ENCODE assay signal across 10 cellular contexts in genomic region chr22:45441158-45441557, GRCh38. TPM values are rescaled to one million over a fixed set of nuclear protein-coding genes. Genes with fewer than 3 reads are reported as not detected.
DNase-seq lines count a peak whose midpoint lies in the region; ATAC-seq and TF ChIP-seq lines count a peak whose summit lies in the region.
"Had no signal": no experiment of that assay in that cellular context is flagged by ENCODE, and none has a peak within 500 bp of the region (broad histone marks: within the 10 kb centered on the region; RNA-seq: fewer than 3 reads in every experiment).

No MANE protein-coding gene starts in this region.

- peaks cover 0 to 2% (median 0%) of the 10 kb centered on the region in 8 donors for H3K9me3 Mint-ChIP-seq in CD4-positive, alpha-beta memory T cell
- H3K9me3 Mint-ChIP-seq: IgD-negative memory B cell had no signal

- H3K4me3 ChIP-seq in CD4-positive, alpha-beta memory T cell (ENCODE audit: low read length in 2 of 2), result no peak overlapping the region
- H3K4me3 ChIP-seq in H7 (ENCODE audit: insufficient read depth, low read depth, low read length), result no peak overlapping the region
- H3K4me3 ChIP-seq in OCI-LY3 (ENCODE audit: low read length), result no peak overlapping the region
- no peak overlapping the region for H3K4me3 ChIP-seq in adipocyte (ENCODE audit: low read length)
- H3K4me3 ChIP-seq in right atrium auricular region, result no peak overlapping the region
- H3K4me3 ChIP-seq in gastrocnemius medialis, result no peak overlapping the region

- peak overlapping the region; percentile 11 for H3K4me2 ChIP-seq in OCI-LY3 (ENCODE audit: low read length)

- no peak overlapping the region for H3K9ac ChIP-seq in OCI-LY3 (ENCODE audit: low read length)
- no peak overlapping the region for H3K9ac ChIP-seq in adipocyte (ENCODE audit: low read length)

- H3K27ac Mint-ChIP-seq in CD4-positive, alpha-beta memory T cell, result peak overlapping the region; percentile 9 to 91 (median 79)
- H3K27ac Mint-ChIP-seq: IgD-negative memory B cell had no signal

- peaks cover 6 to 15% (median 11%) of the 10 kb centered on the region in 4 donors for H3K4me1 Mint-ChIP-seq in CD4-positive, alpha-beta memory T cell

- no peak for TF ChIP-seq POLR2A in gastrocnemius medialis (IDR thresholded peaks at IDR 0.05)

- intact Hi-C loops in CD4-positive, alpha-beta memory T cell (cut with micrococcal nuclease), result no loop called here
- intact Hi-C loops in gastrocnemius medialis (cut with DNase I; ENCODE audit: low total_unique reads), result loop anchor here (1.0 kb wide), 1 partner anchor 112 kb away; no protein-coding TSS in a partner anchor

- no peaks in the 10 kb centered on the region for H3K9me3 ChIP-seq in CD4-positive, alpha-beta memory T cell (ENCODE audit: control insufficient read depth in 1 of 2, low read length in 2 of 2)
- H3K9me3 ChIP-seq in OCI-LY3 (ENCODE audit: insufficient read depth, low read length) (no peaks in the 10 kb centered on the region), adipocyte (ENCODE audit: control insufficient read depth, low read length) (no peaks in the 10 kb centered on the region), right atrium auricular region (no peaks in the 10 kb centered on the region), gastrocnemius medialis (no peaks in the 10 kb centered on the region)
- H3K9me3 ChIP-seq: neutrophil had no signal

- CTCF ChIA-PET in CD4-positive, alpha-beta memory T cell (lab: Charles Lee; ENCODE audit: partially characterized antibody), result interaction anchor here (0.6 kb wide), 1 partner anchor 52 kb away, joined by 3 read pairs; no protein-coding TSS in a partner anchor

- TF ChIP-seq CTCF in OCI-LY3 (IDR thresholded peaks at IDR 0.05; ENCODE audit: low read depth, low read length), result peak; percentile 54
- peak; percentile 43 to 74 for TF ChIP-seq CTCF in right atrium auricular region (IDR thresholded peaks at IDR 0.05)
- TF ChIP-seq CTCF in gastrocnemius medialis (IDR thresholded peaks at IDR 0.05 in 4 of 5, conservative IDR thresholded peaks at IDR 0.05 in 1 of 5), result peak in 4 of 5 experiments; percentile 44 to 62 (median 56)

- H3K27me3 Mint-ChIP-seq in CD4-positive, alpha-beta memory T cell, result peaks cover 0 to 3% of the 10 kb centered on the region in 2 donors

- H2AFZ ChIP-seq in OCI-LY3 (ENCODE audit: low read depth, low read length), result no peak overlapping the region

- POLR2A ChIA-PET in CD4-positive, alpha-beta memory T cell (lab: Charles Lee; ENCODE audit: partially characterized antibody), result no interaction called here

- no peaks in the 10 kb centered on the region for H3K79me2 ChIP-seq in OCI-LY3 (ENCODE audit: low read length)

- no peaks in the 10 kb centered on the region for H3K27me3 ChIP-seq in CD4-positive, alpha-beta memory T cell (ENCODE audit: insufficient read depth, low read length)
- H3K27me3 ChIP-seq in H7 (ENCODE audit: control insufficient read depth, insufficient read depth, low read length) (no peaks in the 10 kb centered on the region), OCI-LY3 (ENCODE audit: low read depth, low read length) (peaks cover 22% of the 10 kb centered on the region; the same call in 1 of the 2 replicates), adipocyte (replicated peaks; ENCODE audit: control insufficient read depth, insufficient read depth, low read length) (no peaks in the 10 kb centered on the region), right atrium auricular region (no peaks in the 10 kb centered on the region), gastrocnemius medialis (no peaks in the 10 kb centered on the region)

- H3K4me3 Mint-ChIP-seq in CD4-positive, alpha-beta memory T cell, result peak overlapping the region; percentile 65 to 85 (median 80)

- no peak overlapping the region for H3K27ac ChIP-seq in CD4-positive, alpha-beta memory T cell (ENCODE audit: low read depth, low read length)
- H3K27ac ChIP-seq in OCI-LY3 (ENCODE audit: low read length) (no peak overlapping the region), right atrium auricular region (no peak overlapping the region), gastrocnemius medialis (no peak overlapping the region)
- H3K27ac ChIP-seq: neutrophil had no signal

- H3K4me1 ChIP-seq in CD4-positive, alpha-beta memory T cell (ENCODE audit: insufficient read depth, low read length), result no peaks in the 10 kb centered on the region
- H3K4me1 ChIP-seq in OCI-LY3 (ENCODE audit: low read length) (0 out of 2 replicates have a peak, but pooled peaks cover 6% of the 10 kb centered on the region), adipocyte (ENCODE audit: control insufficient read depth, insufficient read depth, low read length) (no peaks in the 10 kb centered on the region), right atrium auricular region (no peaks in the 10 kb centered on the region), gastrocnemius medialis (no peaks in the 10 kb centered on the region)

- peak in 4 of 5 donors; percentile 18 to 26 (median 20) for DNase-seq in CD4-positive, alpha-beta memory T cell
- DNase-seq in H7, result peak; percentile 71
- DNase-seq in adipocyte (ENCODE audit: low read depth), result peak; percentile 86
- peak; percentile 77 for DNase-seq in right atrium auricular region (ENCODE audit: low spot score)
- peak in 1 of 2 donors; percentile 27 for DNase-seq in gastrocnemius medialis

- H3K36me3 ChIP-seq in CD4-positive, alpha-beta memory T cell (ENCODE audit: insufficient read depth, low read length), result no peaks in the 10 kb centered on the region
- H3K36me3 ChIP-seq in H7 (replicated peaks; ENCODE audit: control insufficient read depth, insufficient read depth, low read length) (no peaks in the 10 kb centered on the region), OCI-LY3 (replicated peaks; ENCODE audit: low read depth, low read length) (no peaks in the 10 kb centered on the region), adipocyte (ENCODE audit: control insufficient read depth, insufficient read depth, low read length, severe bottlenecking) (no peaks in the 10 kb centered on the region), right atrium auricular region (no peaks in the 10 kb centered on the region), gastrocnemius medialis (no peaks in the 10 kb centered on the region)
- H3K36me3 ChIP-seq: neutrophil had no signal

- no peaks in the 10 kb centered on the region for H3K36me3 Mint-ChIP-seq in CD4-positive, alpha-beta memory T cell

- H4K20me1 ChIP-seq in OCI-LY3 (ENCODE audit: insufficient read depth, low read length), result no peaks in the 10 kb centered on the region

- in situ Hi-C loops in gastrocnemius medialis (cut with MboI; ENCODE audit: low sequenced_read_pairs in 4 of 4), result loop anchor here (5.0 to 10.0 kb wide), 3 partner anchors 111 to 174 kb away; no protein-coding TSS in a partner anchor

- peak; percentile 54 to 62 for ATAC-seq in gastrocnemius medialis
- no peak for ATAC-seq in HG03457 (IDR thresholded peaks at IDR 0.05; ENCODE audit: unreplicated experiment)
- ATAC-seq in HG02763 (IDR thresholded peaks at IDR 0.05; ENCODE audit: unreplicated experiment), result no peak

RNA-seq across cellular contexts. Expression of gene RIBC2, which starts 27.7 kb away (rescaled TPM):
- not detected for total RNA-seq in CD4-positive, alpha-beta memory T cell
- under 1 TPM in 1 of 2 donors, not detected in 1; 0.13 TPM for polyA plus RNA-seq in CD4-positive, alpha-beta memory T cell
- total RNA-seq in H7 (2014; rRNA removed; shearing (Covaris generic)), result 1.9 and 2.2 TPM in 2 replicates
- total RNA-seq in right atrium auricular region, result not detected
- total RNA-seq in gastrocnemius medialis, result not detected
- polyA plus RNA-seq: IgD-negative memory B cell had no signal

RNA-seq across cellular contexts. Expression of gene SMC1B, which starts 27.8 kb away (rescaled TPM):
- under 1 TPM in 1 of 2 experiments, not detected in 1; 0.08 TPM for total RNA-seq in CD4-positive, alpha-beta memory T cell
- polyA plus RNA-seq in CD4-positive, alpha-beta memory T cell, result not detected
- 0.07 TPM in 1 of 2 replicates, not detected in the other for total RNA-seq in H7 (2014; rRNA removed; shearing (Covaris generic))
- total RNA-seq in right atrium auricular region (not detected), gastrocnemius medialis (not detected)
- polyA plus RNA-seq: IgD-negative memory B cell had no signal

Comparison
In these comparisons a context has a peak if more than half of its experiments do, and no peak if none do; other contexts are left out.
1. ATAC-seq: peak in gastrocnemius medialis (2 of 2); none in HG03457 (single experiment) and HG02763 (single experiment).
2. Peak in every context shown above with its lines, with median percentiles within 50 percentile points of each other: CTCF ChIP-seq.